ENCODE assay signal across 24 cellular contexts in the genomic region with DNA sequence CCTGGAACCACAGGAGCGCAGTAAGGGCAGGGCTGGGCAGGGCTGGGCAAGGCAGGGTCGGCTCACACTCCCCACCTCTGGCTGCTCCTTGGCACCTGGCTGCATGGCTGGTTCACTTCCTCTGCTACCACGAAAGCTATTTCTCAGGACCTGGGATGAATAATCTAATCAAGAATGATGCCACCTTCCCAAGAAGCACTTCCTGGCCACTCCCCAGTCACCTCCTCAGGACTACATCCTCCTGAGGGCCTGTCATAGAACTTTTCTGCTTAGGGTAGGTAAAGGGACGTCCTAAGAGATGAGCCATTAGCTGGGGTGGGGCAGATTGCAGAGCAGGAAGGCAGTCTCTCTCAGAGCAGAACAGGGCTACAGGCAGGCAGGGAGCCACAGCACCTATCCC.
DNase-seq lines count a peak whose midpoint lies in the region; ATAC-seq and TF ChIP-seq lines count a peak whose summit lies in the region.
"Had no signal": no experiment of that assay in that cellular context is flagged by ENCODE, and none has a peak within 500 bp of the region (broad histone marks: within the 10 kb centered on the region; RNA-seq: fewer than 3 reads in every experiment).

No MANE protein-coding gene starts in this region.

- no peak overlapping the region for H3K4me3 Mint-ChIP-seq in activated CD4-positive, alpha-beta memory T cell treated with anti-CD3 and anti-CD28 coated beads, Interleukin-2, amount 10 ng/mL, durations not matched to agents 7 days and 5 days
- H3K4me3 Mint-ChIP-seq in activated CD4-positive, alpha-beta memory T cell treated with anti-CD3 and anti-CD28 coated beads for 36 hours = no peak overlapping the region
- no peak overlapping the region for H3K4me3 Mint-ChIP-seq in CD8-positive, alpha-beta T cell
- H3K4me3 Mint-ChIP-seq: natural killer cell had no signal

- H3K9me3 ChIP-seq in suprapubic skin = no peaks in the 10 kb centered on the region
- no peaks in the 10 kb centered on the region for H3K9me3 ChIP-seq in CD8-positive, alpha-beta T cell (ENCODE audit: low read length)
- H3K9me3 ChIP-seq: ascending aorta, Caco-2, gastroesophageal sphincter, sigmoid colon, SJSA1, transverse colon had no signal

- H3K27ac ChIP-seq in RWPE1 = peak overlapping the region; percentile 81
- H3K27ac ChIP-seq in suprapubic skin = peak overlapping the region; percentile 25
- no peak overlapping the region for H3K27ac ChIP-seq in CD8-positive, alpha-beta T cell (ENCODE audit: low read depth, low read length)
- H3K27ac ChIP-seq: 22Rv1, gastroesophageal sphincter, parathyroid adenoma, sigmoid colon, SJSA1, transverse colon, VCaP had no signal

- no peak for TF ChIP-seq CTCF in RWPE1 (conservative IDR thresholded peaks at IDR 0.05; ENCODE audit: low read depth)
- no peak for TF ChIP-seq CTCF in suprapubic skin (IDR thresholded peaks at IDR 0.05)
- TF ChIP-seq CTCF in CD8-positive, alpha-beta T cell (IDR thresholded peaks at IDR 0.05) = no peak

- POLR2A ChIA-PET in activated CD4-positive, alpha-beta memory T cell treated with anti-CD3 and anti-CD28 coated beads, Interleukin-2, amount 10 ng/mL, durations not matched to agents 7 days and 5 days (lab: Charles Lee) = no interaction called here
- POLR2A ChIA-PET in activated CD4-positive, alpha-beta memory T cell treated with anti-CD3 and anti-CD28 coated beads for 36 hours (lab: Charles Lee) = no interaction called here
- POLR2A ChIA-PET in RWPE1 (lab: Yijun Ruan, JAX; ENCODE audit: low non-redundant PET) = no interaction called here
- POLR2A ChIA-PET in CD8-positive, alpha-beta T cell (lab: Charles Lee) = no interaction called here

- H3K4me1 Mint-ChIP-seq in activated CD4-positive, alpha-beta memory T cell treated with anti-CD3 and anti-CD28 coated beads, Interleukin-2, amount 10 ng/mL, durations not matched to agents 7 days and 5 days = peaks cover 19% of the 10 kb centered on the region
- peaks cover 12% of the 10 kb centered on the region for H3K4me1 Mint-ChIP-seq in activated CD4-positive, alpha-beta memory T cell treated with anti-CD3 and anti-CD28 coated beads for 36 hours (ENCODE audit: low read depth)
- no peaks in the 10 kb centered on the region for H3K4me1 Mint-ChIP-seq in CD8-positive, alpha-beta T cell (ENCODE audit: low read depth)
- H3K4me1 Mint-ChIP-seq: natural killer cell had no signal

- intact Hi-C loops in activated CD4-positive, alpha-beta memory T cell treated with anti-CD3 and anti-CD28 coated beads for 36 hours (cut with micrococcal nuclease) = no loop called here
- intact Hi-C loops in CD8-positive, alpha-beta T cell (cut with DNase I, micrococcal nuclease) = no loop called here

- H3K27me3 ChIP-seq in suprapubic skin = no peaks in the 10 kb centered on the region
- no peaks in the 10 kb centered on the region for H3K27me3 ChIP-seq in CD8-positive, alpha-beta T cell (ENCODE audit: insufficient read depth, low read length)
- H3K27me3 ChIP-seq: ascending aorta, gastroesophageal sphincter, sigmoid colon, SJSA1, transverse colon had no signal

- peaks cover 2% of the 10 kb centered on the region for H3K9me3 Mint-ChIP-seq in activated CD4-positive, alpha-beta memory T cell treated with anti-CD3 and anti-CD28 coated beads, Interleukin-2, amount 10 ng/mL, durations not matched to agents 7 days and 5 days
- H3K9me3 Mint-ChIP-seq in activated CD4-positive, alpha-beta memory T cell treated with anti-CD3 and anti-CD28 coated beads for 36 hours = no peaks in the 10 kb centered on the region
- H3K9me3 Mint-ChIP-seq in CD8-positive, alpha-beta T cell = no peaks in the 10 kb centered on the region
- H3K9me3 Mint-ChIP-seq: natural killer cell had no signal

- no peaks in the 10 kb centered on the region for H3K27me3 Mint-ChIP-seq in activated CD4-positive, alpha-beta memory T cell treated with anti-CD3 and anti-CD28 coated beads, Interleukin-2, amount 10 ng/mL, durations not matched to agents 7 days and 5 days
- H3K27me3 Mint-ChIP-seq in activated CD4-positive, alpha-beta memory T cell treated with anti-CD3 and anti-CD28 coated beads for 36 hours = no peaks in the 10 kb centered on the region
- no peaks in the 10 kb centered on the region for H3K27me3 Mint-ChIP-seq in CD8-positive, alpha-beta T cell (ENCODE audit: low read depth)

- WGBS in suprapubic skin = 33% methylated on average over 4 of the region's 4 CpGs

- TF ChIP-seq EP300 in suprapubic skin (IDR thresholded peaks at IDR 0.05) = no peak

- DNase-seq in activated CD4-positive, alpha-beta memory T cell treated with anti-CD3 and anti-CD28 coated beads, Interleukin-2, amount 10 ng/mL, durations not matched to agents 7 days and 5 days = no peak
- DNase-seq in activated CD4-positive, alpha-beta memory T cell treated with anti-CD3 and anti-CD28 coated beads for 36 hours = no peak
- DNase-seq in RWPE1 (ENCODE audit: low spot score) (peak; percentile 71), glomerular visceral epithelial cell (ENCODE audit: extremely low spot score) (peak; percentile 46), suprapubic skin (ENCODE audit: low spot score in 2 of 2) (no peak), DMS79 treated with DMSO at 0.1 percent for 48 hours (lab: John Stamatoyannopoulos, UW) (no peak), AG08396 (ENCODE audit: low spot score) (no peak)
- DNase-seq in CD8-positive, alpha-beta T cell = no peak
- DNase-seq: activated naive CD4-positive, alpha-beta T cell treated with Interleukin-2 at 50 U/mL for 16 hours; Caco-2; erythroblast; natural killer cell; NCI-H1417; sigmoid colon; stimulated activated CD4-positive, alpha-beta T cell treated with anti-CD3 and anti-CD28 coated beads, Interleukin-1b, Interleukin-23, amount 100 ng/mL, for 48 hours; stimulated activated naive CD8-positive, alpha-beta T cell treated with anti-CD3 and anti-CD28 coated beads, Interleukin-15, Interleukin-2, amounts not matched to agents 100 U/mL and 50 U/mL, for 24 hours; T-helper 2 cell; transverse colon had no signal

- CTCF ChIA-PET in activated CD4-positive, alpha-beta memory T cell treated with anti-CD3 and anti-CD28 coated beads, Interleukin-2, amount 10 ng/mL, durations not matched to agents 7 days and 5 days (lab: Charles Lee) = no interaction called here
- CTCF ChIA-PET in activated CD4-positive, alpha-beta memory T cell treated with anti-CD3 and anti-CD28 coated beads for 36 hours (lab: Charles Lee) = no interaction called here
- CTCF ChIA-PET in RWPE1 (lab: Yijun Ruan, JAX) = no interaction called here
- CTCF ChIA-PET in CD8-positive, alpha-beta T cell (lab: Charles Lee) = no interaction called here

- ATAC-seq in CD8-positive, alpha-beta T cell = no peak
- ATAC-seq: gastroesophageal sphincter; natural killer cell; stimulated activated naive CD8-positive, alpha-beta T cell treated with anti-CD3 and anti-CD28 coated beads, Interleukin-15, Interleukin-2, amounts not matched to agents 100 U/mL and 50 U/mL, for 24 hours had no signal

- TF ChIP-seq POLR2A in suprapubic skin (IDR thresholded peaks at IDR 0.05) = no peak

- peaks cover 59% of the 10 kb centered on the region for H3K4me1 ChIP-seq in suprapubic skin
- H3K4me1 ChIP-seq in CD8-positive, alpha-beta T cell (ENCODE audit: insufficient read depth, low read length) = no peaks in the 10 kb centered on the region

- H3K36me3 Mint-ChIP-seq in activated CD4-positive, alpha-beta memory T cell treated with anti-CD3 and anti-CD28 coated beads, Interleukin-2, amount 10 ng/mL, durations not matched to agents 7 days and 5 days (ENCODE audit: low read depth) = no peaks in the 10 kb centered on the region
- no peaks in the 10 kb centered on the region for H3K36me3 Mint-ChIP-seq in activated CD4-positive, alpha-beta memory T cell treated with anti-CD3 and anti-CD28 coated beads for 36 hours
- H3K36me3 Mint-ChIP-seq in CD8-positive, alpha-beta T cell = no peaks in the 10 kb centered on the region
- H3K36me3 Mint-ChIP-seq: natural killer cell had no signal

- H3K4me3 ChIP-seq in suprapubic skin = no peak overlapping the region
- no peak overlapping the region for H3K4me3 ChIP-seq in CD8-positive, alpha-beta T cell (ENCODE audit: low read depth, low read length)
- H3K4me3 ChIP-seq: ascending aorta, gastroesophageal sphincter, sigmoid colon, SJSA1, transverse colon had no signal

- H3K36me3 ChIP-seq in suprapubic skin = no peaks in the 10 kb centered on the region
- H3K36me3 ChIP-seq in CD8-positive, alpha-beta T cell (ENCODE audit: insufficient read depth, low read length) = no peaks in the 10 kb centered on the region
- H3K36me3 ChIP-seq: ascending aorta, gastroesophageal sphincter, sigmoid colon, SJSA1, transverse colon had no signal

- peak overlapping the region; percentile 3 for H3K27ac Mint-ChIP-seq in activated CD4-positive, alpha-beta memory T cell treated with anti-CD3 and anti-CD28 coated beads, Interleukin-2, amount 10 ng/mL, durations not matched to agents 7 days and 5 days
- H3K27ac Mint-ChIP-seq in activated CD4-positive, alpha-beta memory T cell treated with anti-CD3 and anti-CD28 coated beads for 36 hours = no peak overlapping the region
- no peak overlapping the region for H3K27ac Mint-ChIP-seq in CD8-positive, alpha-beta T cell
- H3K27ac Mint-ChIP-seq: natural killer cell had no signal

Comparison
In these comparisons a context has a peak if more than half of its experiments do, and no peak if none do; other contexts are left out.
1. DNase-seq: peak in RWPE1 (single experiment) and glomerular visceral epithelial cell (single experiment); none in activated CD4-positive, alpha-beta memory T cell treated with anti-CD3 and anti-CD28 coated beads, Interleukin-2, amount 10 ng/mL, durations not matched to agents 7 days and 5 days (single experiment), activated CD4-positive, alpha-beta memory T cell treated with anti-CD3 and anti-CD28 coated beads for 36 hours (single experiment), suprapubic skin (0 of 2), DMS79 treated with DMSO at 0.1 percent for 48 hours (single experiment), CD8-positive, alpha-beta T cell (0 of 7) and AG08396 (single experiment).